Comparison of ENCODE assay signal across 8 cellular contexts in the genomic region with DNA sequence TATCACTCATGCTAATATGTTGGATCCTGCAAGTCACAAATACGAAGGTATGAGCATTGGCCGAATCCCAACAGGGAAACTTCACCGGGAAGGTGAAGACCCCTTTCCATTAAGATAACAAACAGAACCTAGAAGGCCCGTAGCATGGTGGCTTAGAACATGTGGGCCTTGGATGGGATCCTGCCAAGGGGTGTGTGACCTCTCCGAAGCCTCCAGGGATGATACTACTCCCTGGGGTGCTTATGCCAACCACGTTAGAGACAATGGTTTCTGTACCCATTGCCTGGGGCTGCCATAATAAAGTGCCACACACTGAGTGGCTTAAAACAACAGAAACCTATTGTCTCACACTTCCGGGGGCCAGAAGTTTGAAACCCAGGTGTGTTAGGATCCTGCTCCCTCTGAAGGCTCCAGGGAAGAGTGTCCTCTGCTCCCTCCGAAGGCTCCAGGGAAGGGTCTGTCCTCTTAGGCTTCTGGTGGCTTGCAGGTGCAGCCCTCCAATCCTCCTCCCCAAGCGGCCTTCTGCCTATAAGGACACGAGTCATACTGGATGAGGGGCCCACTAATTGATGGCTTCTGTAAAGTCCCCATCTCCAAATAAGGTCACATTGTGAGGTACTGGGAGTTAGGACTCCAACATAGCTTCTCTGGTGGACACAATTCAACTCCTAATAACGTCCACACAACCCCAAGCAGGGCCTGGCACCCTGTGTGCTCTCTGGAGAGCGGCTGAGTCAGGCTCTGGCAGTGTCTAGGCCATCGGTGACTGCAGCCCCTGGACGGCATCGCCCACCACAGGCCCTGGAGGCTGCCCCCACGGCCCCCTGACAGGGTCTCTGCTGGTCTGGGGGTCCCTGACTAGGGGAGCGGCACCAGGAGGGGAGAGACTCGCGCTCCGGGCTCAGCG. TPM values are rescaled to one million over a fixed set of nuclear protein-coding genes. Genes with fewer than 3 reads are reported as not detected.
DNase-seq lines count a peak whose midpoint lies in the region; ATAC-seq and TF ChIP-seq lines count a peak whose summit lies in the region.

No MANE protein-coding gene starts in this region.

- H3K4me1 ChIP-seq in KMS-11 (ENCODE audit: low read depth, poor library complexity, severe bottlenecking) = peaks cover 8% of the 10 kb centered on the region

- H3K4me1 Mint-ChIP-seq in osteocyte (ENCODE audit: unreplicated experiment) = peaks cover 4% of the 10 kb centered on the region

- TF ChIP-seq CTCF in KMS-11 (conservative IDR thresholded peaks at IDR 0.05; ENCODE audit: low read depth, low read length) (no peak), osteocyte (IDR thresholded peaks at IDR 0.05) (no peak)

- H3K4me3 ChIP-seq in KMS-11 (IDR thresholded peaks at IDR 0.05; ENCODE audit: insufficient read depth, low read depth, low read length) = no peak overlapping the region

- H3K9me3 Mint-ChIP-seq in osteocyte (ENCODE audit: unreplicated experiment) = no peaks in the 10 kb centered on the region

- DNase-seq in ecto neural progenitor cell (ENCODE audit: low spot score) (peak; percentile 30), osteocyte (ENCODE audit: extremely low spot score, unreplicated experiment) (no peak), foreskin melanocyte (no peak), CD1c-positive myeloid dendritic cell (ENCODE audit: extremely low spot score) (no peak), T-helper 9 cell (no peak)

- H3K9ac ChIP-seq in KMS-11 = peak overlapping the region; percentile 87

- H3K27me3 ChIP-seq in KMS-11 (ENCODE audit: insufficient read depth, low read depth) = no peaks in the 10 kb centered on the region

- ATAC-seq in GM21526 (IDR thresholded peaks at IDR 0.05; ENCODE audit: low FRiP score, unreplicated experiment) = peak; percentile 1
- no peak for ATAC-seq in GM21786 (IDR thresholded peaks at IDR 0.05; ENCODE audit: unreplicated experiment)

- H3K36me3 ChIP-seq in KMS-11 (ENCODE audit: insufficient read depth) = no peaks in the 10 kb centered on the region

- H3K27me3 Mint-ChIP-seq in osteocyte (ENCODE audit: unreplicated experiment) = no peaks in the 10 kb centered on the region

- peak overlapping the region; percentile 82 for H3K4me2 ChIP-seq in KMS-11

- peak overlapping the region; percentile 46; the same call in 1 of the 2 replicates for H3K27ac ChIP-seq in KMS-11

- no peaks in the 10 kb centered on the region for H3K79me2 ChIP-seq in KMS-11 (ENCODE audit: insufficient read depth, low read depth)

- no peak overlapping the region for H3K27ac Mint-ChIP-seq in osteocyte (ENCODE audit: unreplicated experiment)

- no peaks in the 10 kb centered on the region for H4K20me1 ChIP-seq in KMS-11 (ENCODE audit: insufficient read depth)

- peak overlapping the region; percentile 52 for H3K4me3 Mint-ChIP-seq in osteocyte (ENCODE audit: unreplicated experiment)

- peak overlapping the region; percentile 86 for H2AFZ ChIP-seq in KMS-11 (ENCODE audit: low read depth)

- no peaks in the 10 kb centered on the region for H3K36me3 Mint-ChIP-seq in osteocyte (ENCODE audit: unreplicated experiment)

RNA-seq across cellular contexts. Expression of a gene that starts 1.0 kb away (rescaled TPM):
- 17.0 and 20.8 TPM in 2 replicates for total RNA-seq in osteocyte
